Comparison of ENCODE assay signal across 8 cellular contexts in the genomic region with DNA sequence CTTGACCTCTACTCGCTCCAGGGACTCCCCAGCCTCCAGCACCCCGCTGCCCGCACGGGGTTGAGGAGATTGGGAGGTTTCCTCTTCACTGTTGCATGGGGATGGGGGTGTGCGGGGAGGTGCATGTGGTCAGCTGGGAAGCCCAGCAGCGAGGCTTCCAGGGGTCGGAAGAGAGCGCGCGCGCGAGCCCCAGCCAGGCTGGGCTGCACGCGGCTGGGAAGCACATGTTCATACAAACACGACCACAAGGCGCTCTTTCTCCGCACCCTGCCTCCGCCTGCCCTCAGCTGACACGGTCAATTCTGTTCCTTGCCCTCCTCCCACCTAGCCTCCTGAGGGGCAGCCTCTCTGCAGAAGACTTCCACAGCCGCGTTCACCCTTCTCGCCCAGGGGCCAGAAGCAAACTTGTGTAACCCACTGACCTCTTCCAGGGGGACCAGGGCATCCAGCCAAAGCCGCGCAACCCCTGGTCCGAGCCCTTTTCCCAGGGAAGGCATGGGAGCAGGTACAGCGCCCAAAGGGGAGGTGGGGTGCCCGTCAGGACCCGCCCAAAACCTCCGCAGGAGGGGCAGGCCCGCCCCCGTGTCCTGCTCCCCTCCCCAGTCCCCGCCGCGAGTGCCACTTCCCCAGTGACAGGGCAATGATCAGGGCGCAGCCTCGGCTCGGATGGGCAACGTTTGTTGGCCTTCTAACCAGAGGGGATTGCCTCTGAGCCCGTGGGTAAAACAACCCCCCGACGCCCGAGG. TPM values are rescaled to one million over a fixed set of nuclear protein-coding genes. Genes with fewer than 3 reads are reported as not detected.
DNase-seq lines count a peak whose midpoint lies in the region; ATAC-seq and TF ChIP-seq lines count a peak whose summit lies in the region.

No MANE protein-coding gene starts in this region.

- peak overlapping the region in 2 of 3 experiments; percentile 22 to 31 for H3K27ac Mint-ChIP-seq in nephron

- H3K4me3 Mint-ChIP-seq in nephron, result peak overlapping the region; percentile 81 to 87 (median 85)

- H3K9me3 Mint-ChIP-seq in nephron, result no peaks in the 10 kb centered on the region

- H3K36me3 Mint-ChIP-seq in nephron (ENCODE audit: low read depth), result no peaks in the 10 kb centered on the region

- peak overlapping the region; percentile 53 for H3K4me3 ChIP-seq in fibroblast of the aortic adventitia (ENCODE audit: low read depth, low read length)

- DNase-seq in AG08395 (ENCODE audit: low spot score) (peak; percentile 41), NOMO-1 (lab: John Stamatoyannopoulos, UW; ENCODE audit: unreplicated experiment in 2 of 2) (peak; percentile 20), fibroblast of the aortic adventitia (ENCODE audit: low read depth) (no peak), dermis blood vessel endothelial cell (no peak)
- no peak for DNase-seq in stimulated activated CD4-positive, alpha-beta T cell treated with anti-CD3 and anti-CD28 coated beads, Interleukin-12 subunit alpha, Interleukin-12 subunit beta, amount 100 ng/mL, for 4 hours

- no peak for TF ChIP-seq CTCF in fibroblast of the aortic adventitia (IDR thresholded peaks at IDR 0.05; ENCODE audit: insufficient read depth, low read length)
- TF ChIP-seq CTCF in nephron (IDR thresholded peaks at IDR 0.05; ENCODE audit: unreplicated experiment in 3 of 3), result no peak

- H3K4me1 Mint-ChIP-seq in nephron, result peaks cover 13% of the 10 kb centered on the region

- peaks cover 46% of the 10 kb centered on the region for H3K27me3 Mint-ChIP-seq in nephron (ENCODE audit: low read depth)

- TF ChIP-seq POLR2A in GM18505 (IDR thresholded peaks at IDR 0.05; ENCODE audit: borderline replicate concordance, extremely low read depth, insufficient read depth, insufficient read length), result no peak

- ATAC-seq in HG02970 (IDR thresholded peaks at IDR 0.05; ENCODE audit: low FRiP score, unreplicated experiment) (no peak), GM18505 (IDR thresholded peaks at IDR 0.05; ENCODE audit: unreplicated experiment) (no peak)

RNA-seq across cellular contexts. Expression of gene COL24A1, which starts 1.3 kb away (rescaled TPM):
- 0.27 and 0.82 TPM in 2 replicates for total RNA-seq in fibroblast of the aortic adventitia (ENCODE audit: low replicate concordance)
- not detected in 2 replicates for total RNA-seq in dermis blood vessel endothelial cell

Comparison
In these comparisons a context has a peak if more than half of its experiments do, and no peak if none do; other contexts are left out.
1. DNase-seq: peak in AG08395 (single experiment) and NOMO-1 (2 of 2); none in fibroblast of the aortic adventitia (single experiment), stimulated activated CD4-positive, alpha-beta T cell treated with anti-CD3 and anti-CD28 coated beads, Interleukin-12 subunit alpha, Interleukin-12 subunit beta, amount 100 ng/mL, for 4 hours (single experiment) and dermis blood vessel endothelial cell (single experiment).